Comparison of ENCODE assay signal across 22 cellular contexts in genomic region chr2:38138996-38139395, GRCh38.
"Had no signal": no experiment of that assay in that cellular context is flagged by ENCODE, and none has a peak within 500 bp of the region (broad histone marks: within the 10 kb centered on the region; RNA-seq: fewer than 3 reads in every experiment).

No MANE protein-coding gene starts in this region.

- H3K4me3 ChIP-seq: MG63 had no signal

- ATAC-seq: Panc1 had no signal

- DNase-seq: KBM-7, MG63, NCI-H1092, NCI-H1105 treated with DMSO at 0.1 percent for 48 hours, NCI-H1417 treated with DMSO at 0.1 percent for 48 hours, NCI-H146, NCI-H1694 treated with DMSO at 0.1 percent for 48 hours, NCI-H1930, NCI-H2081, NCI-H2107, NCI-H2227 treated with DMSO at 0.1 percent for 48 hours, NCI-H446, NCI-H510A, NCI-H524 treated with DMSO at 0.1 percent for 48 hours, NCI-H69, NCI-H774, SHP77, SK-N-SH, SW 1271 had no signal

- H3K36me3 ChIP-seq: MG63 had no signal

- H3K27ac ChIP-seq: HL-60, RWPE1 had no signal

- H3K27me3 ChIP-seq: MG63 had no signal
